In genomic region chr21:33896691-33897090, GRCh38 we compare ENCODE assay signal across 18 cellular contexts. TPM values are rescaled to one million over a fixed set of nuclear protein-coding genes. Genes with fewer than 3 reads are reported as not detected.
DNase-seq lines count a peak whose midpoint lies in the region; ATAC-seq, FAIRE-seq and TF ChIP-seq lines count a peak whose summit lies in the region.
"Had no signal": no experiment of that assay in that cellular context is flagged by ENCODE, and none has a peak within 500 bp of the region (broad histone marks: within the 10 kb centered on the region; RNA-seq: fewer than 3 reads in every experiment).

No MANE protein-coding gene starts in this region.

- H3K9me2 ChIP-seq in PC-3 (replicated peaks; ENCODE audit: low read length): no peaks in the 10 kb centered on the region

- H3K9me3 ChIP-seq in PC-3 (ENCODE audit: low read length) (no peaks in the 10 kb centered on the region), K562 (replicated peaks; ENCODE audit: control insufficient read depth, insufficient read depth, low read depth, low read length) (no peaks in the 10 kb centered on the region), endothelial cell of umbilical vein (replicated peaks; ENCODE audit: control insufficient read depth, insufficient read depth, low read length) (no peaks in the 10 kb centered on the region), endodermal cell (ENCODE audit: control insufficient read depth, low read length) (no peaks in the 10 kb centered on the region), trophoblast cell (ENCODE audit: insufficient read depth, low read depth, low read length) (peaks cover 4% of the 10 kb centered on the region)

- H3K4me1 ChIP-seq in PC-3 (ENCODE audit: insufficient read depth, low read length) (peaks cover 13% of the 10 kb centered on the region), K562 (replicated peaks in 1 of 2; ENCODE audit: control insufficient read depth in 2 of 2, insufficient read depth in 2 of 2, low read length in 2 of 2) (peaks cover 2 to 12% of the 10 kb centered on the region in 2 experiments; a peak in 4 of 5 replicates), endothelial cell of umbilical vein (ENCODE audit: control insufficient read depth, extremely low read depth, insufficient read depth, low read length) (peaks cover 30% of the 10 kb centered on the region), endodermal cell (ENCODE audit: control insufficient read depth, insufficient read depth, low read length) (peaks cover 7% of the 10 kb centered on the region), trophoblast cell (ENCODE audit: control insufficient read depth in 1 of 2, insufficient read depth in 2 of 2, low read length in 2 of 2) (peaks cover 0 to 5% of the 10 kb centered on the region in 2 experiments)

- H4K8ac ChIP-seq in trophoblast cell (ENCODE audit: low read depth, low read length): no peak overlapping the region

- no peak overlapping the region for H2BK5ac ChIP-seq in trophoblast cell (ENCODE audit: low read depth, low read length, poor library complexity)

- H2AFZ ChIP-seq in PC-3 (ENCODE audit: low read length) (no peak overlapping the region), K562 (ENCODE audit: low read depth, low read length) (no peak overlapping the region), endothelial cell of umbilical vein (ENCODE audit: low read depth, low read length) (no peak overlapping the region), trophoblast cell (ENCODE audit: insufficient read depth, low read length, poor library complexity) (no peak overlapping the region)
- H2AFZ ChIP-seq: GM23248 had no signal

- no peak overlapping the region for H2BK120ac ChIP-seq in trophoblast cell (ENCODE audit: insufficient read depth, low read length, poor library complexity)

- TF ChIP-seq POLR2A in K562 (conservative IDR thresholded peaks at IDR 0.05): no peak
- no peak for TF ChIP-seq POLR2A in endothelial cell of umbilical vein (IDR thresholded peaks at IDR 0.05; ENCODE audit: low read depth, low read length)

- H3K18ac ChIP-seq in trophoblast cell (ENCODE audit: low read length): no peak overlapping the region

- H3K36me3 Mint-ChIP-seq in endodermal cell (ENCODE audit: low read depth): peaks cover 4% of the 10 kb centered on the region

- TF ChIP-seq CTCF in PC-3 (conservative IDR thresholded peaks at IDR 0.05; ENCODE audit: low read depth, low read length): no peak
- TF ChIP-seq CTCF in K562 (IDR thresholded peaks at IDR 0.05 in 2 of 3, conservative IDR thresholded peaks at IDR 0.05 in 1 of 3; ENCODE audit: insufficient read depth in 2 of 3, low read depth in 1 of 3, low read length in 3 of 3): no peak
- no peak for TF ChIP-seq CTCF in endothelial cell of umbilical vein (IDR thresholded peaks at IDR 0.05; ENCODE audit: extremely low read depth in 1 of 2, insufficient read depth in 1 of 2, low read depth in 1 of 2, low read length in 2 of 2)
- TF ChIP-seq CTCF in endodermal cell (conservative IDR thresholded peaks at IDR 0.05): no peak

- H3K4me2 ChIP-seq in PC-3 (ENCODE audit: low read length): no peak overlapping the region
- no peak overlapping the region for H3K4me2 ChIP-seq in K562 (ENCODE audit: insufficient read depth, low read length)
- no peak overlapping the region for H3K4me2 ChIP-seq in endothelial cell of umbilical vein (ENCODE audit: insufficient read depth, low read length)
- no peak overlapping the region for H3K4me2 ChIP-seq in trophoblast cell (ENCODE audit: low read length)

- H3K4ac ChIP-seq in trophoblast cell (ENCODE audit: low read depth, low read length): no peak overlapping the region

- dilution Hi-C loops in endothelial cell of umbilical vein (cut with MboI; ENCODE audit: extremely low pct_ligation_motif_present, low sequenced_read_pairs): no loop called here

- H3K14ac ChIP-seq in trophoblast cell (ENCODE audit: low read length): no peak overlapping the region

- WGBS in K562 (ENCODE audit: insufficient coverage, low coverage, missing lambda C conversion rate): 27% methylated on average over 6 of the region's 6 CpGs
- WGBS in endodermal cell (ENCODE audit: insufficient coverage in 1 of 2, insufficient read length in 1 of 2), 2 experiments: 94 to 98% methylated on average over 4 to 6 of the region's 6 CpGs
- no CpG with 5 or more reads among the region's 6 CpGs for WGBS in trophoblast cell (ENCODE audit: extremely low coverage, insufficient coverage, insufficient read length)

- no peaks in the 10 kb centered on the region for H3K79me1 ChIP-seq in trophoblast cell (ENCODE audit: low read length)

- H3K9ac ChIP-seq in PC-3 (ENCODE audit: low read length): no peak overlapping the region
- H3K9ac ChIP-seq in K562 (ENCODE audit: insufficient read depth in 1 of 2, low read depth in 2 of 2, low read length in 2 of 2): no peak overlapping the region
- H3K9ac ChIP-seq in endothelial cell of umbilical vein (replicated peaks; ENCODE audit: extremely low read depth, insufficient read depth, low read length): no peak overlapping the region
- no peak overlapping the region for H3K9ac ChIP-seq in endodermal cell (ENCODE audit: extremely low read depth, low read length, poor library complexity, severe bottlenecking)
- no peak overlapping the region for H3K9ac ChIP-seq in trophoblast cell (ENCODE audit: low read length)
- H3K9ac ChIP-seq: GM23248 had no signal

- no peaks in the 10 kb centered on the region for H3K9me3 Mint-ChIP-seq in endodermal cell
- H3K9me3 Mint-ChIP-seq: CD4-positive, alpha-beta memory T cell had no signal

- peak; percentile 28 for DNase-seq in PC-3
- no peak for DNase-seq in K562 (ENCODE audit: extremely low read depth in 1 of 4, low spot score in 3 of 4)
- no peak for DNase-seq in endothelial cell of umbilical vein (ENCODE audit: low read depth, low spot score)
- DNase-seq in endodermal cell: no peak
- DNase-seq in 8988T: no peak
- DNase-seq in trophoblast cell: no peak
- DNase-seq: C1 segment of cervical spinal cord; Calu3; CD4-positive, alpha-beta memory T cell; COR-L47; DMS53; DMS79 treated with DMSO at 0.1 percent for 48 hours; GM23248; H7; HCEC 1CT had no signal

- CTCF ChIA-PET in PC-3 (lab: Charles Lee) (no interaction called here), K562 (lab: Yijun Ruan, JAX; ENCODE audit: low intra/inter-chr PET ratio) (interaction anchor here (0.6 kb wide), 1 partner anchor 696 kb away, joined by 3 read pairs; no protein-coding TSS in a partner anchor), endothelial cell of umbilical vein (lab: Charles Lee) (interaction anchor here (1.5 to 4.7 kb wide), 2 partner anchors 291 kb away, joined by 8 to 33 read pairs; no protein-coding TSS in a partner anchor)

- no peaks in the 10 kb centered on the region for H3K79me2 ChIP-seq in PC-3 (ENCODE audit: low read length)
- H3K79me2 ChIP-seq in K562 (ENCODE audit: control insufficient read depth, insufficient read depth, low read length): no peaks in the 10 kb centered on the region
- H3K79me2 ChIP-seq in endothelial cell of umbilical vein (ENCODE audit: control insufficient read depth, insufficient read depth, low read length): no peaks in the 10 kb centered on the region
- no peaks in the 10 kb centered on the region for H3K79me2 ChIP-seq in trophoblast cell (ENCODE audit: control insufficient read depth, insufficient read depth, low read length, poor library complexity)

- H3K36me3 ChIP-seq in PC-3 (ENCODE audit: low read depth, low read length) (peaks cover 3% of the 10 kb centered on the region; the same call in 1 of the 2 replicates), K562 (ENCODE audit: control insufficient read depth, insufficient read depth, low read length) (peaks cover 2% of the 10 kb centered on the region; the same call in 2 of the 3 replicates), endothelial cell of umbilical vein (ENCODE audit: control insufficient read depth in 2 of 2, extremely low read depth in 1 of 2, insufficient read depth in 2 of 2, low read length in 2 of 2) (peaks cover 0 to under 1% of the 10 kb centered on the region in 2 experiments), endodermal cell (ENCODE audit: control insufficient read depth, insufficient read depth, low read length) (peaks cover 9% of the 10 kb centered on the region), trophoblast cell (ENCODE audit: control insufficient read depth in 1 of 2, insufficient read depth in 2 of 2, low read length in 2 of 2) (peaks cover 0 to 1% of the 10 kb centered on the region in 2 experiments)

- no peak for TF ChIP-seq RAD21 in K562 (CRISPR knock-in tag; conservative IDR thresholded peaks at IDR 0.05 in 1 of 2, IDR thresholded peaks at IDR 0.05 in 1 of 2)

- no peak overlapping the region for H3K27ac ChIP-seq in PC-3 (ENCODE audit: low read length)
- no peak overlapping the region for H3K27ac ChIP-seq in K562 (ENCODE audit: extremely low read depth, low read depth, low read length)
- H3K27ac ChIP-seq in endothelial cell of umbilical vein (ENCODE audit: insufficient read depth, low read depth, low read length): no peak overlapping the region
- no peak overlapping the region for H3K27ac ChIP-seq in endodermal cell (ENCODE audit: low read depth, low read length)
- no peak overlapping the region for H3K27ac ChIP-seq in trophoblast cell (ENCODE audit: low read depth, low read length)
- H3K27ac ChIP-seq: GM23248 had no signal

- H4K20me1 ChIP-seq in PC-3 (ENCODE audit: low read length) (no peaks in the 10 kb centered on the region), K562 (replicated peaks; ENCODE audit: control insufficient read depth, insufficient read depth, low read length) (no peaks in the 10 kb centered on the region), endothelial cell of umbilical vein (replicated peaks; ENCODE audit: control insufficient read depth, extremely low read depth, insufficient read depth, low read length) (no peaks in the 10 kb centered on the region)

- H3K9me1 ChIP-seq in K562 (ENCODE audit: control insufficient read depth, insufficient read depth, low read length) (no peaks in the 10 kb centered on the region), endothelial cell of umbilical vein (replicated peaks; ENCODE audit: control insufficient read depth, extremely low read depth, insufficient read depth, low read length) (no peaks in the 10 kb centered on the region)

- H3K4me3 ChIP-seq in PC-3 (ENCODE audit: low read length) (no peak overlapping the region), K562 (no peak overlapping the region), endothelial cell of umbilical vein (replicated peaks in 1 of 3; ENCODE audit: insufficient read depth in 1 of 3, low read depth in 1 of 3, low read length in 3 of 3) (no peak overlapping the region), endodermal cell (ENCODE audit: low read length) (no peak overlapping the region), trophoblast cell (ENCODE audit: low read depth, low read length) (no peak overlapping the region)
- H3K4me3 ChIP-seq: GM12878, GM23248 had no signal

- TF ChIP-seq EP300 in K562 (IDR thresholded peaks at IDR 0.05; ENCODE audit: low read length): no peak

- H3K27ac Mint-ChIP-seq in endodermal cell: no peak overlapping the region
- H3K27ac Mint-ChIP-seq: CD4-positive, alpha-beta memory T cell had no signal

- H4K91ac ChIP-seq in trophoblast cell (ENCODE audit: low read depth, low read length): no peak overlapping the region

- POLR2A ChIA-PET in PC-3 (lab: Charles Lee; ENCODE audit: unreplicated experiment): no interaction called here
- POLR2A ChIA-PET in K562 (lab: Yijun Ruan, JAX): interaction anchor here (1.1 kb wide), 1 partner anchor 8 kb away, joined by 3 read pairs; no protein-coding TSS in a partner anchor
- POLR2A ChIA-PET in endothelial cell of umbilical vein (lab: Charles Lee): no interaction called here

- no peak overlapping the region for H3K4me3 Mint-ChIP-seq in endodermal cell

- H3K23ac ChIP-seq in trophoblast cell (ENCODE audit: low read length): no peak overlapping the region

- peaks cover 32% of the 10 kb centered on the region for H3K4me1 Mint-ChIP-seq in endodermal cell

- FAIRE-seq in K562 (lab: Jason Lieb, UNC) (no peak), endothelial cell of umbilical vein (lab: Jason Lieb, UNC) (peak; percentile 21)
- FAIRE-seq: GM12878, GM19239, H1 had no signal

- BruUV-seq in PC-3 (replicated peaks; lab: Mats Ljungman, UMichigan) (no TSS peak), K562 (replicated peaks; lab: Mats Ljungman, UMichigan) (no TSS peak), endothelial cell of umbilical vein (replicated peaks; lab: Mats Ljungman, UMichigan) (no TSS peak)

- no peak for ATAC-seq in PC-3
- no peak for ATAC-seq in K562
- ATAC-seq: GM12878 had no signal

- no peaks in the 10 kb centered on the region for H3K27me3 ChIP-seq in PC-3 (ENCODE audit: low read length)
- H3K27me3 ChIP-seq in K562 (ENCODE audit: control insufficient read depth in 2 of 2, insufficient read depth in 2 of 2, low read length in 2 of 2): no peaks in the 10 kb centered on the region; a peak in 1 of 5 replicates
- H3K27me3 ChIP-seq in endothelial cell of umbilical vein (ENCODE audit: control insufficient read depth in 2 of 2, insufficient read depth in 2 of 2, low read length in 2 of 2): no peaks in the 10 kb centered on the region
- H3K27me3 ChIP-seq in endodermal cell (ENCODE audit: control insufficient read depth, insufficient read depth, low read length, poor library complexity, severe bottlenecking): no peaks in the 10 kb centered on the region
- no peaks in the 10 kb centered on the region for H3K27me3 ChIP-seq in trophoblast cell (ENCODE audit: insufficient read depth, low read length)

- intact Hi-C loops in PC-3 (cut with micrococcal nuclease) (no loop called here), K562 (cut with micrococcal nuclease) (no loop called here), endothelial cell of umbilical vein (cut with micrococcal nuclease) (loop anchor here (5.0 kb wide), 1 partner anchor 309 kb away; the partner anchor contains the start of gene DONSON)

- H3F3A ChIP-seq in PC-3 (ENCODE audit: low read length, unreplicated experiment): no peaks in the 10 kb centered on the region

- no peak overlapping the region for H2BK12ac ChIP-seq in trophoblast cell (ENCODE audit: low read length)

- in situ Hi-C loops in K562 (cut with MboI): no loop called here

- H4K12ac ChIP-seq in trophoblast cell (ENCODE audit: low read depth, low read length): no peak overlapping the region

- H3K27me3 Mint-ChIP-seq in endodermal cell (ENCODE audit: insufficient read depth): no peaks in the 10 kb centered on the region

- no peak overlapping the region for H2AK5ac ChIP-seq in trophoblast cell (ENCODE audit: low read length)

RNA-seq across cellular contexts. Expression of gene ATP5PO, which starts 18.9 kb away (rescaled TPM):
- total RNA-seq in PC-3 (2014; rRNA removed) (288 and 386 TPM in 2 replicates), K562 (2014; rRNA removed) (331 and 367 TPM in 2 replicates), K562 (2014; rRNA removed; fragmentation: Illumina TruSeq; extraction: Trizol) (629 and 685 TPM in 2 replicates), K562 (2015; rRNA removed; fragmentation: Illumina TruSeq; extraction: Trizol) (525 and 540 TPM in 2 replicates), K562 (2021) (509 and 580 TPM in 2 replicates), endothelial cell of umbilical vein (187 and 190 TPM in 2 replicates), endodermal cell (100 to 1,000 TPM; 223 to 252 TPM)
- 87.2 and 88.1 TPM in 2 replicates for total RNA-seq in K562 (2011; cell fraction: chromatin; rRNA removed; ENCODE audit: low replicate concordance)
- 116 and 117 TPM in 2 replicates for total RNA-seq in K562 (2011; cell fraction: nucleolus; rRNA removed)
- total RNA-seq in K562 (2011; cell fraction: nucleoplasm; rRNA removed): 142 and 177 TPM in 2 replicates
- polyA plus RNA-seq in K562 (2011; rRNA removed) (907 and 1,058 TPM in 2 replicates), K562 (2014; fragmentation: Illumina TruSeq; extraction: Trizol) (919 and 926 TPM in 2 replicates), K562 (2014; fragmentation: Nextera tagmentation; extraction: Ambion mirVana) (1,000 to 10,000 TPM; 2,628 to 2,722 TPM), K562 (2014; rRNA removed) (749 and 808 TPM in 2 replicates), endothelial cell of umbilical vein (126 and 207 TPM in 2 replicates)
- 395 and 662 TPM in 2 replicates for polyA plus RNA-seq in K562 (2011; cell fraction: cytosol; rRNA removed)
- polyA plus RNA-seq in K562 (2011; cell fraction: nucleus; rRNA removed): 197 and 359 TPM in 2 replicates
- polyA plus RNA-seq in K562 (2012): 622 and 679 TPM in 2 replicates
- 421 and 488 TPM in 2 replicates for polyA minus RNA-seq in K562 (2011; rRNA and poly(A)+ RNA removed)
- 112 and 139 TPM in 2 replicates for polyA minus RNA-seq in K562 (2011; cell fraction: cytosol; rRNA and poly(A)+ RNA removed)
- polyA minus RNA-seq in K562 (2011; cell fraction: nucleus; rRNA and poly(A)+ RNA removed): 67.7 and 113 TPM in 2 replicates
- 287 and 323 TPM in 2 replicates for polyA plus RNA-seq in endothelial cell of umbilical vein (2011; cell fraction: cytosol; rRNA removed)
- 99.2 and 106 TPM in 2 replicates for polyA plus RNA-seq in endothelial cell of umbilical vein (2011; cell fraction: nucleus; rRNA removed)
- 254 and 279 TPM in 2 replicates for polyA plus RNA-seq in endothelial cell of umbilical vein (2012)
- 69.4 and 79.5 TPM in 2 replicates for polyA minus RNA-seq in endothelial cell of umbilical vein
- 70.8 TPM for polyA minus RNA-seq in endothelial cell of umbilical vein (2011; cell fraction: cytosol; rRNA and poly(A)+ RNA removed)
- polyA minus RNA-seq in endothelial cell of umbilical vein (2011; cell fraction: nucleus; rRNA and poly(A)+ RNA removed): 25.3 and 29.9 TPM in 2 replicates
- 337 TPM for polyA plus RNA-seq in endodermal cell (2013, experiment 1 of 2)
- 295 TPM for polyA plus RNA-seq in endodermal cell (2013, experiment 2 of 2)
- polyA plus RNA-seq in trophoblast cell (2013): 330 and 331 TPM in 2 replicates
